Comparison of ENCODE assay signal across 8 cellular contexts in genomic region chr1:1356796-1357401, GRCh38. TPM values are rescaled to one million over a fixed set of nuclear protein-coding genes. Genes with fewer than 3 reads are reported as not detected.
DNase-seq lines count a peak whose midpoint lies in the region; ATAC-seq and TF ChIP-seq lines count a peak whose summit lies in the region.
"Had no signal": no experiment of that assay in that cellular context is flagged by ENCODE, and none has a peak within 500 bp of the region (broad histone marks: within the 10 kb centered on the region; RNA-seq: fewer than 3 reads in every experiment).

No MANE protein-coding gene starts in this region.

- H3K4me3 Mint-ChIP-seq in Calu3 (ENCODE audit: low read depth, unreplicated experiment) = no peak overlapping the region

- no peak for TF ChIP-seq CTCF in right atrium auricular region (IDR thresholded peaks at IDR 0.05)
- TF ChIP-seq CTCF in Calu3 (IDR thresholded peaks at IDR 0.05; ENCODE audit: unreplicated experiment) = no peak

- no peak overlapping the region for H3K27ac ChIP-seq in SJCRH30
- H3K27ac ChIP-seq in right atrium auricular region = peak overlapping the region; percentile 77 to 88

- peaks cover 4% of the 10 kb centered on the region for H3K9me3 Mint-ChIP-seq in Calu3 (ENCODE audit: low read depth, unreplicated experiment)

- H3K4me3 ChIP-seq in SJCRH30 (peak overlapping the region; percentile 52), right atrium auricular region (peak overlapping the region; percentile 42 to 55)

- BruUV-seq in Calu3 (replicated peaks; lab: Mats Ljungman, UMichigan) = no TSS peak

- H3K4me1 ChIP-seq in SJCRH30 (peaks cover 49% of the 10 kb centered on the region), right atrium auricular region (peaks cover 0 to 88% of the 10 kb centered on the region in 2 donors)

- CTCF ChIA-PET in Calu3 (lab: Charles Lee) = no interaction called here

- H3K27me3 ChIP-seq in SJCRH30 (no peaks in the 10 kb centered on the region), right atrium auricular region (peaks cover 6 to 19% of the 10 kb centered on the region in 2 donors)

- no peak for DNase-seq in SJCRH30
- no peak for DNase-seq in right atrium auricular region (ENCODE audit: low spot score)
- no peak for DNase-seq in stimulated activated naive CD8-positive, alpha-beta T cell treated with anti-CD3 and anti-CD28 coated beads, Interleukin-15, Interleukin-2, amounts not matched to agents 100 U/mL and 50 U/mL, for 24 hours
- DNase-seq in activated naive CD4-positive, alpha-beta T cell treated with anti-CD3 and anti-CD28 coated beads, Interleukin-2, amount 50 U/mL, for 16 hours = no peak
- DNase-seq in NCI-H2107 treated with DMSO at 0.1 percent for 48 hours (lab: John Stamatoyannopoulos, UW; ENCODE audit: unreplicated experiment) = no peak
- no peak for DNase-seq in Calu3
- DNase-seq: anterior cingulate cortex, NCI-H1092 had no signal

- intact Hi-C loops in Calu3 (cut with micrococcal nuclease; ENCODE audit: unreplicated experiment) = no loop called here

- peak; percentile 13 for ATAC-seq in stimulated activated naive CD8-positive, alpha-beta T cell treated with anti-CD3 and anti-CD28 coated beads, Interleukin-15, Interleukin-2, amounts not matched to agents 100 U/mL and 50 U/mL, for 24 hours

- H3K9me3 ChIP-seq in SJCRH30 (replicated peaks) (no peaks in the 10 kb centered on the region), right atrium auricular region (no peaks in the 10 kb centered on the region)

- peaks cover 23% of the 10 kb centered on the region for H3K36me3 Mint-ChIP-seq in Calu3 (ENCODE audit: insufficient read depth, unreplicated experiment)

- peaks cover 10% of the 10 kb centered on the region for H3K4me1 Mint-ChIP-seq in Calu3 (ENCODE audit: low read depth, unreplicated experiment)

- H3K27me3 Mint-ChIP-seq in Calu3 (ENCODE audit: unreplicated experiment) = peaks cover 14% of the 10 kb centered on the region

- H3K36me3 ChIP-seq in SJCRH30 = no peaks in the 10 kb centered on the region
- peaks cover 8% of the 10 kb centered on the region for H3K36me3 ChIP-seq in right atrium auricular region

- H3K27ac Mint-ChIP-seq in Calu3 (ENCODE audit: unreplicated experiment) = no peak overlapping the region

RNA-seq across cellular contexts. Expression of gene MXRA8, which starts 1.5 kb away (rescaled TPM):
- 11.3 and 13.8 TPM in 2 replicates for total RNA-seq in SJCRH30 (2014; rRNA removed; shearing (Covaris generic))
- total RNA-seq in right atrium auricular region (10 to 100 TPM; 53.4 to 58.6 TPM), Calu3 (2022) (not detected in 2 replicates)

RNA-seq across cellular contexts. Expression of gene DVL1, which starts 7.7 kb away (rescaled TPM):
- total RNA-seq in SJCRH30 (2014; rRNA removed; shearing (Covaris generic)) = 45.8 and 52.5 TPM in 2 replicates
- total RNA-seq in right atrium auricular region (10 to 100 TPM; 75.0 to 80.2 TPM), Calu3 (2022) (83.9 and 90.9 TPM in 2 replicates)

RNA-seq across cellular contexts. Expression of gene AURKAIP1, which starts 18.1 kb away (rescaled TPM):
- total RNA-seq in SJCRH30 (2014; rRNA removed; shearing (Covaris generic)) = 177 and 208 TPM in 2 replicates
- total RNA-seq in right atrium auricular region (100 to 1,000 TPM; 155 to 159 TPM), Calu3 (2022) (98.9 and 107 TPM in 2 replicates)

RNA-seq across cellular contexts. Expression of gene TAS1R3, which starts 25.8 kb away (rescaled TPM):
- total RNA-seq in SJCRH30 (2014; rRNA removed; shearing (Covaris generic)) = 0.15 and 0.47 TPM in 2 replicates
- under 1 TPM; 0.30 to 0.35 TPM for total RNA-seq in right atrium auricular region
- total RNA-seq in Calu3 (2022) = 0.24 and 0.42 TPM in 2 replicates

RNA-seq across cellular contexts. Expression of gene CPTP, which starts 32.3 kb away (rescaled TPM):
- total RNA-seq in SJCRH30 (2014; rRNA removed; shearing (Covaris generic)) = 22.1 and 22.3 TPM in 2 replicates
- 10 to 100 TPM; 35.6 to 64.1 TPM for total RNA-seq in right atrium auricular region
- 20.1 and 23.7 TPM in 2 replicates for total RNA-seq in Calu3 (2022)

Comparison
In these comparisons a context has a peak if more than half of its experiments do, and no peak if none do; other contexts are left out.
1. RNA of gene MXRA8, which starts 1.5 kb away (total RNA-seq): 53.4 to 58.6 TPM in right atrium auricular region and 11.3 to 13.8 TPM in SJCRH30; not detected in Calu3; every median in the first group is over 10 times any median in the second.